In the genomic region with DNA sequence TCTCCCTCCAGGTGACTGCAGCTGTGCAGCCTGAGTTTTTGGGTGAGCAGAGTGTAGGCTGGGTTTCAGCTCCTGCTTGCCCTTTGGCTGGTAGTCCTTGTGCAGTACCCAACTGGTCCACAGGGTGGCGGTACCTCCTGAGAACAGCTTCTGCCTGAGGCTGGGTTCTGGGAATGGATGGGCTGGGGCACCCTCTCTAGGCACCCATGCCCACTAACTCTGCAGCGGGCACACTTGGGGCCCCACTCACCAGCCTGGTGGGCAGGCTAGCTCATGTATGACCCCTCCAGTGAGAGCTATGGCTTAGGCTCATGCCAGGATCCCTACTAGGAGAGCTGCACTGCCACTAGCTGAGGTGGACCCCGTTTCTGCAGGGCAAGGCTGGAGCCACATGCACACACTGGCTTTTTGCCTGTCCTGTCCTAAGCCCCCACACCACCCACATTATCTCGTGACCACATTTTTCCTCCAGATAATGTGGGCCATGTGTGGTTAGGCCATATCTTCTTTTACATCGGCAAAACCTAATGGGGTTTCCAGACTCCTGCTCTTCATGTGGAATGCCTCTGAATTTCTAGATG, we compare ENCODE assay signal across 8 cellular contexts.
DNase-seq lines count a peak whose midpoint lies in the region; ATAC-seq and TF ChIP-seq lines count a peak whose summit lies in the region.

No MANE protein-coding gene starts in this region.

- H3K4me3 ChIP-seq in GM12875 (ENCODE audit: low read depth, low read length): no peak overlapping the region

- TF ChIP-seq CTCF in GM12875 (IDR thresholded peaks at IDR 0.05; ENCODE audit: borderline replicate concordance, insufficient read depth, low read depth, low read length): peak; percentile 96

- DNase-seq in NCI-H774 (lab: John Stamatoyannopoulos, UW) (peak; percentile 21), ecto neural progenitor cell (ENCODE audit: low spot score) (peak; percentile 92), midbrain (lab: John Stamatoyannopoulos, UW) (peak; percentile 77), NCI-H524 treated with DMSO at 0.1 percent for 48 hours (lab: John Stamatoyannopoulos, UW) (no peak)
- peak; percentile 98 to 99 for DNase-seq in activated CD4-positive, alpha-beta T cell treated with anti-CD3 and anti-CD28 coated beads, Interleukin-2, amount 50 U/mL, for 48 hours
- DNase-seq in stimulated activated CD8-positive, alpha-beta memory T cell treated with anti-CD3 and anti-CD28 coated beads, Interleukin-4, amount 100 ng/mL, for 24 hours (ENCODE audit: low read depth): peak; percentile 89

- ATAC-seq in HG02943 (IDR thresholded peaks at IDR 0.05; ENCODE audit: low read depth, unreplicated experiment): peak; percentile 59
